2 cellular contexts compared by ENCODE assay signal in genomic region chr3:184298759-184299487, GRCh38.
TF ChIP-seq lines count a peak whose summit lies in the region.

Gene PSMD2, plus strand, starts transcription at chr3:184299241. Its CDS starts 26 bp downstream, at chr3:184299267.

TF ChIP-seq in IMR-90, 13 proteins besides CTCF, POLR2A, EP300 and RAD21:
- TF ChIP-seq ELK1 (IDR thresholded peaks at IDR 0.05; ENCODE audit: borderline replicate concordance, low read depth, low read length) (no peak), CHD1 (IDR thresholded peaks at IDR 0.05; ENCODE audit: low read depth, low read length) (no peak), SMC3 (IDR thresholded peaks at IDR 0.05; ENCODE audit: low read depth, low read length) (no peak), MAZ (IDR thresholded peaks at IDR 0.05; ENCODE audit: borderline replicate concordance, low read depth, low read length) (peak; percentile 98)

TF ChIP-seq in endothelial cell of umbilical vein, 7 proteins besides CTCF, POLR2A, EP300 and RAD21:
- TF ChIP-seq GATA2 (IDR thresholded peaks at IDR 0.05; ENCODE audit: insufficient read depth, insufficient read length, low read depth, low read length) (no peak), POLR2AphosphoS5 (IDR thresholded peaks at IDR 0.05; ENCODE audit: insufficient read depth, low read depth, low read length) (peak; percentile 87)
